Comparison of ENCODE assay signal across 9 cellular contexts in genomic region chr13:98523455-98524102, GRCh38. TPM values are rescaled to one million over a fixed set of nuclear protein-coding genes. Genes with fewer than 3 reads are reported as not detected.
DNase-seq lines count a peak whose midpoint lies in the region; ATAC-seq and TF ChIP-seq lines count a peak whose summit lies in the region.
"Had no signal": no experiment of that assay in that cellular context is flagged by ENCODE, and none has a peak within 500 bp of the region (broad histone marks: within the 10 kb centered on the region; RNA-seq: fewer than 3 reads in every experiment).

No MANE protein-coding gene starts in this region.

- H3K9me3 Mint-ChIP-seq in stimulated activated effector memory CD8-positive, alpha-beta T cell treated with anti-CD3 and anti-CD28 coated beads, Interleukin-12 subunit alpha, Interleukin-12 subunit beta, amount 100 ng/mL, for 72 hours = no peaks in the 10 kb centered on the region

- ATAC-seq in GM21825 (IDR thresholded peaks at IDR 0.05; ENCODE audit: unreplicated experiment) = peak; percentile 48
- ATAC-seq in stimulated activated effector memory CD8-positive, alpha-beta T cell treated with anti-CD3 and anti-CD28 coated beads, Interleukin-12 subunit alpha, Interleukin-12 subunit beta, amount 100 ng/mL, for 72 hours = peak; percentile 74

- TF ChIP-seq CTCF in uterus (IDR thresholded peaks at IDR 0.05) (no peak), ovary (IDR thresholded peaks at IDR 0.05) (no peak)

- no peak overlapping the region for H3K27ac ChIP-seq in uterus
- H3K27ac ChIP-seq in ovary = no peak overlapping the region
- H3K27ac ChIP-seq: prostate gland had no signal

- TF ChIP-seq EP300 in ovary (IDR thresholded peaks at IDR 0.05) = no peak

- DNase-seq in activated CD4-positive, alpha-beta T cell treated with anti-CD3 and anti-CD28 coated beads, Interleukin-2, amount 50 U/mL, for 48 hours = peak; percentile 43 to 62
- DNase-seq in activated CD4-positive, alpha-beta T cell treated with anti-CD3 and anti-CD28 coated beads for 1 hour = no peak
- DNase-seq in MV-4-11 (lab: John Stamatoyannopoulos, UW) (peak; percentile 19), uterus (no peak), NCI-H2029 treated with DMSO at 0.1 percent for 48 hours (lab: John Stamatoyannopoulos, UW) (no peak), ovary (no peak)
- no peak for DNase-seq in stimulated activated effector memory CD8-positive, alpha-beta T cell treated with anti-CD3 and anti-CD28 coated beads, Interleukin-12 subunit alpha, Interleukin-12 subunit beta, amount 100 ng/mL, for 72 hours (ENCODE audit: low spot score in 2 of 2)

- H3K4me3 ChIP-seq in uterus (no peak overlapping the region), ovary (no peak overlapping the region)
- H3K4me3 ChIP-seq: prostate gland had no signal

- TF ChIP-seq POLR2A in uterus (IDR thresholded peaks at IDR 0.05) (no peak), ovary (IDR thresholded peaks at IDR 0.05) (no peak)

- H3K27me3 ChIP-seq in uterus (no peaks in the 10 kb centered on the region), ovary (no peaks in the 10 kb centered on the region)

- peak overlapping the region; percentile 82 for H3K27ac Mint-ChIP-seq in stimulated activated effector memory CD8-positive, alpha-beta T cell treated with anti-CD3 and anti-CD28 coated beads, Interleukin-12 subunit alpha, Interleukin-12 subunit beta, amount 100 ng/mL, for 72 hours

- H3K4me1 ChIP-seq in uterus (peaks cover 9 to 18% of the 10 kb centered on the region in 2 donors), ovary (ENCODE audit: insufficient read depth) (peaks cover 35% of the 10 kb centered on the region)

- H3K9me3 ChIP-seq in uterus (no peaks in the 10 kb centered on the region), ovary (no peaks in the 10 kb centered on the region)
- H3K9me3 ChIP-seq: prostate gland had no signal

- WGBS in ovary, 3 donors = 94 to 97% (median 97%) methylated on average over 16 of the region's 16 CpGs

- peak overlapping the region; percentile 58 for H3K4me3 Mint-ChIP-seq in stimulated activated effector memory CD8-positive, alpha-beta T cell treated with anti-CD3 and anti-CD28 coated beads, Interleukin-12 subunit alpha, Interleukin-12 subunit beta, amount 100 ng/mL, for 72 hours

- H3K4me1 Mint-ChIP-seq in stimulated activated effector memory CD8-positive, alpha-beta T cell treated with anti-CD3 and anti-CD28 coated beads, Interleukin-12 subunit alpha, Interleukin-12 subunit beta, amount 100 ng/mL, for 72 hours = peaks cover 96% of the 10 kb centered on the region

- peaks cover 53% of the 10 kb centered on the region for H3K36me3 Mint-ChIP-seq in stimulated activated effector memory CD8-positive, alpha-beta T cell treated with anti-CD3 and anti-CD28 coated beads, Interleukin-12 subunit alpha, Interleukin-12 subunit beta, amount 100 ng/mL, for 72 hours

- H3K36me3 ChIP-seq in uterus = no peaks in the 10 kb centered on the region
- no peaks in the 10 kb centered on the region for H3K36me3 ChIP-seq in ovary
- H3K36me3 ChIP-seq: prostate gland had no signal

- intact Hi-C loops in uterus (cut with DNase I; ENCODE audit: low total_unique reads) (no loop called here), ovary (cut with DNase I) (no loop called here)

RNA-seq across cellular contexts. Expression of gene STK24, which starts 53.3 kb away (rescaled TPM):
- 10 to 100 TPM; 29.7 to 73.5 (median 62.6) TPM for total RNA-seq in uterus
- 10 to 100 TPM; 34.0 to 73.1 (median 60.6) TPM for total RNA-seq in ovary
- polyA plus RNA-seq in ovary = 100 to 1,000 TPM in 1 of 2 donors, 10 to 100 TPM in 1; 46.4 to 153 TPM

Comparison
In these comparisons a context has a peak if more than half of its experiments do, and no peak if none do; other contexts are left out.
1. DNase-seq: peak in activated CD4-positive, alpha-beta T cell treated with anti-CD3 and anti-CD28 coated beads, Interleukin-2, amount 50 U/mL, for 48 hours (2 of 2) and MV-4-11 (single experiment); none in activated CD4-positive, alpha-beta T cell treated with anti-CD3 and anti-CD28 coated beads for 1 hour (single experiment), stimulated activated effector memory CD8-positive, alpha-beta T cell treated with anti-CD3 and anti-CD28 coated beads, Interleukin-12 subunit alpha, Interleukin-12 subunit beta, amount 100 ng/mL, for 72 hours (0 of 2), uterus (0 of 2), NCI-H2029 treated with DMSO at 0.1 percent for 48 hours (single experiment) and ovary (0 of 5).